Comparison of ENCODE assay signal across 16 cellular contexts in genomic region chr4:6889101-6889735, GRCh38.
"Had no signal": no experiment of that assay in that cellular context is flagged by ENCODE, and none has a peak within 500 bp of the region (broad histone marks: within the 10 kb centered on the region; RNA-seq: fewer than 3 reads in every experiment).

No MANE protein-coding gene starts in this region.

- H3K9me3 ChIP-seq: body of pancreas, esophagus squamous epithelium, tibial artery, uterus had no signal

- H3K4me1 ChIP-seq: uterus had no signal

- H3K4me3 ChIP-seq: body of pancreas, coronary artery, esophagus squamous epithelium, tibial artery, uterus had no signal

- H3K9me3 Mint-ChIP-seq: activated naive CD4-positive, alpha-beta T cell treated with anti-CD3 and anti-CD28 coated beads, Interleukin-2, amount 50 U/mL, for 24 hours had no signal

- H3K36me3 ChIP-seq: tibial artery, uterus had no signal

- H3K36me3 Mint-ChIP-seq: activated naive CD4-positive, alpha-beta T cell treated with anti-CD3 and anti-CD28 coated beads, Interleukin-2, amount 50 U/mL, for 24 hours; stimulated activated memory B cell treated with anti-CD40 and anti-IgM and Interleukin-4, amounts not matched to agents 10 μg/mL and 1 μg/mL and 100 μg/mL, for 72 hours had no signal

- DNase-seq: activated CD4-positive, alpha-beta T cell treated with anti-CD3 and anti-CD28 coated beads for 1 hour; activated CD4-positive, alpha-beta T cell treated with anti-CD3 and anti-CD28 coated beads, Interleukin-2, amount 50 U/mL, for 4 hours; activated T-cell treated with anti-CD3 and anti-CD28 coated beads, Interleukin-2, amount 50 U/mL, for 1 hour; amygdala; body of pancreas; central memory CD4-positive, alpha-beta T cell; effector CD4-positive, alpha-beta T cell; esophagus squamous epithelium; tibial artery; uterus had no signal

- H3K27me3 ChIP-seq: body of pancreas, esophagus squamous epithelium, tibial artery, uterus had no signal

- H3K27ac ChIP-seq: body of pancreas, tibial artery, uterus, VCaP had no signal

- H3K27ac Mint-ChIP-seq: activated naive CD4-positive, alpha-beta T cell treated with anti-CD3 and anti-CD28 coated beads, Interleukin-2, amount 50 U/mL, for 24 hours; nephron; stimulated activated memory B cell treated with anti-CD40 and anti-IgM and Interleukin-4, amounts not matched to agents 10 μg/mL and 1 μg/mL and 100 μg/mL, for 72 hours; T-helper 2 cell treated with Interferon-gamma antibody and Interleukin-4, amounts not matched to agents 5 μg/mL and 100 μg/mL, for 36 hours had no signal

- H3K4me3 Mint-ChIP-seq: activated naive CD4-positive, alpha-beta T cell treated with anti-CD3 and anti-CD28 coated beads, Interleukin-2, amount 50 U/mL, for 24 hours; nephron; stimulated activated memory B cell treated with anti-CD40 and anti-IgM and Interleukin-4, amounts not matched to agents 10 μg/mL and 1 μg/mL and 100 μg/mL, for 72 hours; T-helper 2 cell treated with Interferon-gamma antibody and Interleukin-4, amounts not matched to agents 5 μg/mL and 100 μg/mL, for 36 hours had no signal

- H3K27me3 Mint-ChIP-seq: activated naive CD4-positive, alpha-beta T cell treated with anti-CD3 and anti-CD28 coated beads, Interleukin-2, amount 50 U/mL, for 24 hours; stimulated activated memory B cell treated with anti-CD40 and anti-IgM and Interleukin-4, amounts not matched to agents 10 μg/mL and 1 μg/mL and 100 μg/mL, for 72 hours had no signal
